ENCODE assay signal across 8 cellular contexts in the genomic region with DNA sequence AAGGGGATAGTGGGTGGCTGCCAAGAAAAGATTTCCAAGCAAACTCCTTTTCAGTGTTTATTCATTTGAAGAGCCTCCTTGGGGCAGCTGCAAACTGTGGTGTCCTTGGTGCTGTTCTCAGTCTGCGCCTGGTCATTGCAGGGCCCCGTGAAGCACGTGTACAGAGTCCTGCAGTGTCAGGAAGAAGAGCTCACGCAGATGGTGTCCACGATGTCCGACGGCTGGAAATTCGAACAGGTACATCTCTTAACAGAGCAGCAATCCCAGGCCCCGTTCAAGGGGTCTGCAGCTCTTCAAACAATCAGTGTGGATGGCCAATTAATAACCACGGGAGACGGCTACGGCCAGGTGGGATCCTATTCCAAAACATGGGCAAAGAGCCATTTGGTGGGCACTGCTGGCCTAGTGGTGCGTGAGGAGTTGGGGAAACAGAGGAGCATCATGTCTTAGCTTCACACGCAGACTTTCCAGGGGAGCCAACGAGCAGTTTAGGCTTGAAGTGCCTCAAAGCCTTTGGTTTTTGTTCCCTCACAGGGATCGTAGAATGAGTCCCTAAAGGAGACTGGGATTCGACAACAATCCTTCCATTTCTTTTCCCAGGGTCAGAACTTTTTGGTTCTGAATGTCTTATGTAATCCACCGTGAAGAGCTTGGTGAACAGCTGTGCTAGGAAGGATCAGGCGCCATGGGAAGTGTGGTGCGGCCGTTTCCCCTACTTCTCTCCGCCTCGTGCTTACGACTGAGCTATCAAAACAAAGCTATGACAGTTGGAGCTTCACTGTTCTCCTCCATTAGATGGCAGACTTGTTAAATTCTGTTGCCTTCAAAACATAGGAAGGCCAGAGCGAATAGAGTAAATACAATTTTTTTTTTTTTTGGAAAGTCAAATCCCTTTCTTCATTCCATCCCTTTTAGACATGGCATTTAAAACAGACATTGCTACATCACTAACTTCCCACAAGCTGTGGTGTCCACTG. TPM values are rescaled to one million over a fixed set of nuclear protein-coding genes. Genes with fewer than 3 reads are reported as not detected.
DNase-seq lines count a peak whose midpoint lies in the region; ATAC-seq and TF ChIP-seq lines count a peak whose summit lies in the region.

No MANE protein-coding gene starts in this region.

- H3K27me3 ChIP-seq in SK-N-SH (ENCODE audit: insufficient read depth) (no peaks in the 10 kb centered on the region), ovary (no peaks in the 10 kb centered on the region)

- no peaks in the 10 kb centered on the region for H3K9me2 ChIP-seq in SK-N-SH

- WGBS in SK-N-SH (ENCODE audit: low lambda C conversion rate) = 88% methylated on average over 25 of the region's 25 CpGs
- WGBS in ovary, 3 donors = 16 to 43% (median 18%) methylated on average over 25 of the region's 25 CpGs

- no peak for TF ChIP-seq POLR2A in ovary (IDR thresholded peaks at IDR 0.05)

- H3K4me3 ChIP-seq in SK-N-SH (ENCODE audit: low read depth in 2 of 2, low read length in 1 of 2) (no peak overlapping the region), fibroblast of pulmonary artery (replicated peaks; ENCODE audit: low read depth, low read length) (no peak overlapping the region), ovary (no peak overlapping the region)

- H3K36me3 ChIP-seq in SK-N-SH (replicated peaks in 1 of 2; ENCODE audit: control insufficient read depth in 1 of 2, insufficient read depth in 2 of 2, low read length in 1 of 2) (peaks cover 50 to 64% of the 10 kb centered on the region in 2 experiments), ovary (no peaks in the 10 kb centered on the region)

- TF ChIP-seq RAD21 in SK-N-SH (IDR thresholded peaks at IDR 0.05; ENCODE audit: low read length) = peak; percentile 55

- TF ChIP-seq CTCF in SK-N-SH (IDR thresholded peaks at IDR 0.05) (peak; percentile 57), fibroblast of pulmonary artery (IDR thresholded peaks at IDR 0.05; ENCODE audit: low read length, missing control alignments) (peak; percentile 45), ovary (IDR thresholded peaks at IDR 0.05) (peak in 2 of 3 donors; percentile 47 to 53)

- H3K9me3 ChIP-seq in SK-N-SH = no peaks in the 10 kb centered on the region
- no peaks in the 10 kb centered on the region for H3K9me3 ChIP-seq in ovary

- no peak overlapping the region for H3K4me2 ChIP-seq in SK-N-SH

- peaks cover 15% of the 10 kb centered on the region for H3K4me1 Mint-ChIP-seq in activated naive CD8-positive, alpha-beta T cell (ENCODE audit: low read depth)
- H3K4me1 Mint-ChIP-seq in activated naive CD8-positive, alpha-beta T cell treated with anti-CD3 and anti-CD28 coated beads, Interleukin-2, amount 50 U/mL, for 24 hours = peaks cover 2% of the 10 kb centered on the region

- TF ChIP-seq EP300 in SK-N-SH (IDR thresholded peaks at IDR 0.05; ENCODE audit: borderline replicate concordance in 1 of 2, low read depth in 1 of 2, low read length in 1 of 2) = no peak
- TF ChIP-seq EP300 in ovary (IDR thresholded peaks at IDR 0.05) = no peak

- no peak overlapping the region for H3K4me3 Mint-ChIP-seq in activated naive CD8-positive, alpha-beta T cell
- H3K4me3 Mint-ChIP-seq in activated naive CD8-positive, alpha-beta T cell treated with anti-CD3 and anti-CD28 coated beads, Interleukin-2, amount 50 U/mL, for 24 hours = no peak overlapping the region

- H3F3A ChIP-seq in SK-N-SH (replicated peaks; ENCODE audit: insufficient read depth) = no peaks in the 10 kb centered on the region

- H3K36me3 Mint-ChIP-seq in activated naive CD8-positive, alpha-beta T cell = peaks cover 7% of the 10 kb centered on the region
- peaks cover 26% of the 10 kb centered on the region for H3K36me3 Mint-ChIP-seq in activated naive CD8-positive, alpha-beta T cell treated with anti-CD3 and anti-CD28 coated beads, Interleukin-2, amount 50 U/mL, for 24 hours (ENCODE audit: low read depth)

- H3K9ac ChIP-seq in SK-N-SH = no peak overlapping the region

- DNase-seq in activated naive CD8-positive, alpha-beta T cell treated with anti-CD3 and anti-CD28 coated beads, Interleukin-2, amount 50 U/mL, for 24 hours = no peak
- DNase-seq in SK-N-SH (peak; percentile 47), fibroblast of pulmonary artery (ENCODE audit: low read depth) (peak; percentile 73), ovary (peak; percentile 51 to 58 (median 56)), GM19238 (ENCODE audit: insufficient read length, low spot score) (no peak), NCI-H774 (lab: John Stamatoyannopoulos, UW) (no peak)
- DNase-seq in activated T-cell treated with anti-CD3 and anti-CD28 coated beads, Interleukin-2, amount 50 U/mL, for 48 hours = no peak

- POLR2A ChIA-PET in SK-N-SH (lab: Yijun Ruan, JAX) = interaction anchor here (1.3 kb wide), 1 partner anchor 11 kb away, joined by 6 read pairs; no protein-coding TSS in a partner anchor

- CTCF ChIA-PET in SK-N-SH (lab: Yijun Ruan, JAX) = interaction anchor here (0.6 to 3.4 kb wide), 21 partner anchors 10 to 601 kb away, joined by 3 to 19 read pairs (median 4); a partner anchor contains a TSS

- peak overlapping the region; percentile 50 for H3K27ac Mint-ChIP-seq in activated naive CD8-positive, alpha-beta T cell
- no peak overlapping the region for H3K27ac Mint-ChIP-seq in activated naive CD8-positive, alpha-beta T cell treated with anti-CD3 and anti-CD28 coated beads, Interleukin-2, amount 50 U/mL, for 24 hours

- no peaks in the 10 kb centered on the region for H3K9me3 Mint-ChIP-seq in activated naive CD8-positive, alpha-beta T cell (ENCODE audit: low read depth)
- no peaks in the 10 kb centered on the region for H3K9me3 Mint-ChIP-seq in activated naive CD8-positive, alpha-beta T cell treated with anti-CD3 and anti-CD28 coated beads, Interleukin-2, amount 50 U/mL, for 24 hours

- H3K4me1 ChIP-seq in SK-N-SH (ENCODE audit: control insufficient read depth in 1 of 2, insufficient read depth in 2 of 2, low read depth in 1 of 2, low read length in 1 of 2) = no peaks in the 10 kb centered on the region
- H3K4me1 ChIP-seq in ovary (ENCODE audit: insufficient read depth) = peaks cover 2% of the 10 kb centered on the region

- ATAC-seq in activated naive CD8-positive, alpha-beta T cell treated with anti-CD3 and anti-CD28 coated beads, Interleukin-2, amount 50 U/mL, for 24 hours = no peak

- H3K27ac ChIP-seq in SK-N-SH (ENCODE audit: low read depth in 2 of 2, low read length in 1 of 2) (no peak overlapping the region), ovary (peak overlapping the region in 1 of 2 donors; percentile 78)

- intact Hi-C loops in ovary (cut with DNase I) = loop anchor here in 2 of 4 donors (10.0 kb wide), 2 partner anchors 135 to 145 kb away; a partner anchor contains a TSS

- peaks cover 18% of the 10 kb centered on the region; the same call in 1 of the 2 replicates for H3K79me2 ChIP-seq in SK-N-SH (ENCODE audit: insufficient read depth)

- no peaks in the 10 kb centered on the region for H3K27me3 Mint-ChIP-seq in activated naive CD8-positive, alpha-beta T cell
- no peaks in the 10 kb centered on the region for H3K27me3 Mint-ChIP-seq in activated naive CD8-positive, alpha-beta T cell treated with anti-CD3 and anti-CD28 coated beads, Interleukin-2, amount 50 U/mL, for 24 hours

- H4K20me1 ChIP-seq in SK-N-SH (ENCODE audit: insufficient read depth) = no peaks in the 10 kb centered on the region

- H2AFZ ChIP-seq in SK-N-SH (ENCODE audit: low read depth) = no peak overlapping the region

TF ChIP-seq in SK-N-SH, 30 proteins besides CTCF, POLR2A, EP300 and RAD21:
- TF ChIP-seq SMC3 (IDR thresholded peaks at IDR 0.05; ENCODE audit: low read depth, low read length) (peak; percentile 39; the same call in 1 of the 2 replicates), TCF12 (IDR thresholded peaks at IDR 0.05) (no peak), RFX5 (IDR thresholded peaks at IDR 0.05; ENCODE audit: low read length) (no peak), MXI1 (IDR thresholded peaks at IDR 0.05; ENCODE audit: low read depth, low read length) (no peak), RXRA (IDR thresholded peaks at IDR 0.05; ENCODE audit: borderline replicate concordance, low read depth) (no peak), NFIC (IDR thresholded peaks at IDR 0.05; ENCODE audit: borderline replicate concordance) (no peak)
- TF ChIP-seq, protein P1, sequence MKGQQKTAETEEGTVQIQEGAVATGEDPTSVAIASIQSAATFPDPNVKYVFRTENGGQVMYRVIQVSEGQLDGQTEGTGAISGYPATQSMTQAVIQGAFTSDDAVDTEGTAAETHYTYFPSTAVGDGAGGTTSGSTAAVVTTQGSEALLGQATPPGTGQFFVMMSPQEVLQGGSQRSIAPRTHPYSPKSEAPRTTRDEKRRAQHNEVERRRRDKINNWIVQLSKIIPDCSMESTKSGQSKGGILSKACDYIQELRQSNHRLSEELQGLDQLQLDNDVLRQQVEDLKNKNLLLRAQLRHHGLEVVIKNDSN (IDR thresholded peaks at IDR 0.05; ENCODE audit: borderline replicate concordance, low read depth) = no peak

RNA-seq across cellular contexts. Expression of a gene that starts 12.6 kb away (rescaled TPM):
- polyA plus RNA-seq in SK-N-SH (2012; rRNA removed) = 27.5 and 34.2 TPM in 2 replicates
- 22.2 and 28.7 TPM in 2 replicates for polyA plus RNA-seq in SK-N-SH (2012; cell fraction: cytosol; rRNA removed)
- 25.7 and 26.5 TPM in 2 replicates for polyA plus RNA-seq in SK-N-SH (2012; cell fraction: nucleus; rRNA removed)
- total RNA-seq in ovary = 10 to 100 TPM; 25.0 to 62.5 (median 50.2) TPM
- 10 to 100 TPM; 35.8 to 66.8 TPM for polyA plus RNA-seq in ovary

RNA-seq across cellular contexts. Expression of a gene that starts 12.9 kb away (rescaled TPM):
- polyA plus RNA-seq in SK-N-SH (2012; rRNA removed) (354 and 454 TPM in 2 replicates), ovary (100 to 1,000 TPM; 199 to 331 TPM)
- 479 and 520 TPM in 2 replicates for polyA plus RNA-seq in SK-N-SH (2012; cell fraction: cytosol; rRNA removed)
- 154 and 185 TPM in 2 replicates for polyA plus RNA-seq in SK-N-SH (2012; cell fraction: nucleus; rRNA removed)
- total RNA-seq in ovary = 100 to 1,000 TPM; 137 to 226 (median 153) TPM

RNA-seq across cellular contexts. Expression of a gene that starts 28.1 kb away (rescaled TPM):
- polyA plus RNA-seq in SK-N-SH (2012; rRNA removed) = 0.03 and 0.06 TPM in 2 replicates
- polyA plus RNA-seq in SK-N-SH (2012; cell fraction: cytosol; rRNA removed) = 0.03 TPM in 1 of 2 replicates, not detected in the other
- polyA plus RNA-seq in SK-N-SH (2012; cell fraction: nucleus; rRNA removed) = 0.06 TPM in 1 of 2 replicates, not detected in the other
- 10 to 100 TPM in 5 of 7 donors, 1 to 10 TPM in 2; 6.0 to 20.6 (median 12.6) TPM for total RNA-seq in ovary
- polyA plus RNA-seq in ovary = 1 to 10 TPM; 2.0 to 10.0 TPM

RNA-seq across cellular contexts. Expression of a gene that starts 47.2 kb away (rescaled TPM):
- 87.3 and 89.2 TPM in 2 replicates for polyA plus RNA-seq in SK-N-SH (2012; rRNA removed)
- 86.8 and 89.7 TPM in 2 replicates for polyA plus RNA-seq in SK-N-SH (2012; cell fraction: cytosol; rRNA removed)
- 31.8 and 37.9 TPM in 2 replicates for polyA plus RNA-seq in SK-N-SH (2012; cell fraction: nucleus; rRNA removed)
- 10 to 100 TPM; 17.9 to 40.6 (median 22.0) TPM for total RNA-seq in ovary
- polyA plus RNA-seq in ovary = 10 to 100 TPM; 24.3 to 39.7 TPM

RNA-seq across cellular contexts. Expression of a gene that starts 50.1 kb away (rescaled TPM):
- polyA plus RNA-seq in SK-N-SH (2012; rRNA removed) = 7.3 and 10.8 TPM in 2 replicates
- polyA plus RNA-seq in SK-N-SH (2012; cell fraction: cytosol; rRNA removed) = 5.9 and 7.9 TPM in 2 replicates
- polyA plus RNA-seq in SK-N-SH (2012; cell fraction: nucleus; rRNA removed) = 10.6 and 11.4 TPM in 2 replicates
- 1 to 10 TPM; 4.6 to 8.5 (median 5.1) TPM for total RNA-seq in ovary
- polyA plus RNA-seq in ovary = 10 to 100 TPM in 1 of 2 donors, 1 to 10 TPM in 1; 5.7 to 10.5 TPM

Comparison
In these comparisons a context has a peak if more than half of its experiments do, and no peak if none do; other contexts are left out.
1. DNase-seq: peak in SK-N-SH (single experiment), fibroblast of pulmonary artery (single experiment) and ovary (5 of 5); none in activated naive CD8-positive, alpha-beta T cell treated with anti-CD3 and anti-CD28 coated beads, Interleukin-2, amount 50 U/mL, for 24 hours (single experiment), activated T-cell treated with anti-CD3 and anti-CD28 coated beads, Interleukin-2, amount 50 U/mL, for 48 hours (0 of 2), GM19238 (single experiment) and NCI-H774 (single experiment).
2. Peak in every context shown above with its lines, with median percentiles within 50 percentile points of each other: CTCF ChIP-seq.